Comparison of ENCODE assay signal across 9 cellular contexts in genomic region chr7:24907311-24907886, GRCh38.
A peak's percentile ranks its signal among the peaks of the same experiment; 100 is the strongest.
DNase-seq lines count a peak whose midpoint lies in the region; ATAC-seq lines count a peak whose summit lies in the region.
"Had no signal": no experiment of that assay in that cellular context is flagged by ENCODE, and none has a peak within 500 bp of the region (broad histone marks: within the 10 kb centered on the region; RNA-seq: fewer than 3 reads in every experiment).

No MANE protein-coding gene starts in this region.

- no peak overlapping the region for H3K27ac Mint-ChIP-seq in memory B cell

- peak; percentile 43 to 46 for DNase-seq in activated CD4-positive, alpha-beta T cell treated with anti-CD3 and anti-CD28 coated beads for 4 hours
- DNase-seq in activated CD4-positive, alpha-beta T cell treated with anti-CD3 and anti-CD28 coated beads, Interleukin-2, amount 50 U/mL, for 1 hour: no peak
- DNase-seq in activated CD4-positive, alpha-beta T cell treated with anti-CD3 and anti-CD28 coated beads for 48 hours: peak; percentile 45
- no peak for DNase-seq in memory B cell (ENCODE audit: low spot score in 2 of 2)
- no peak for DNase-seq in NCI-H2227 treated with DMSO at 0.1 percent for 48 hours (lab: John Stamatoyannopoulos, UW)
- DNase-seq in NCI-H526 (lab: John Stamatoyannopoulos, UW): no peak
- DNase-seq in RPMI8226: no peak
- DNase-seq: pancreas had no signal

- no peaks in the 10 kb centered on the region for H3K9me3 Mint-ChIP-seq in memory B cell

- no peak overlapping the region for H3K4me3 Mint-ChIP-seq in memory B cell

- ATAC-seq in HG03045 (IDR thresholded peaks at IDR 0.05; ENCODE audit: unreplicated experiment): peak; percentile 44
- ATAC-seq in memory B cell (ENCODE audit: low read depth): peak; percentile 28

- H3K4me1 Mint-ChIP-seq in memory B cell: peaks cover 31% of the 10 kb centered on the region

- peaks cover 10% of the 10 kb centered on the region for H3K36me3 Mint-ChIP-seq in memory B cell

- no peaks in the 10 kb centered on the region for H3K27me3 Mint-ChIP-seq in memory B cell

Comparison
In these comparisons a context has a peak if more than half of its experiments do, and no peak if none do; other contexts are left out.
1. DNase-seq: peak in activated CD4-positive, alpha-beta T cell treated with anti-CD3 and anti-CD28 coated beads for 4 hours (2 of 2) and activated CD4-positive, alpha-beta T cell treated with anti-CD3 and anti-CD28 coated beads for 48 hours (single experiment); none in activated CD4-positive, alpha-beta T cell treated with anti-CD3 and anti-CD28 coated beads, Interleukin-2, amount 50 U/mL, for 1 hour (single experiment), memory B cell (0 of 2), NCI-H2227 treated with DMSO at 0.1 percent for 48 hours (single experiment), NCI-H526 (0 of 2) and RPMI8226 (single experiment).